23 cellular contexts compared by ENCODE assay signal in the genomic region with DNA sequence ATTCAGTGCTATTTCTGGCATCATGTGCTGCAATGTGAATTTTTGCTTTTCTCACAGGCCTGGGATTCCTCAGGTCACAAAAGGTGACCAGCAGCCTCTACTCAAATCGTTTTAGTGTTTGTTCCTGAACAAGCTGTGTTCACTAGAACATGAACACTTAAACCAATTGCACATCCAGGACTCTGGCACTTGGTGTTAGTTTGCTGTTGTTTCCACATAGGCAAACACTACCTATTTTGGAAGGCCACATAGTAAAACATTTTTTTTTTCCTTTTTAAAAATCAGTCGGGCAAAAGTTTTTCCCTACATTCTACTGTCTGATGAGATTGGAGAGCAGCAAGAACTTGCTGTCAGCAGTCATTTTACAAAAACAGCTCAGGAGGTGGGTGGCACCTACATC.
DNase-seq lines count a peak whose midpoint lies in the region; ATAC-seq, FAIRE-seq and TF ChIP-seq lines count a peak whose summit lies in the region.
"Had no signal": no experiment of that assay in that cellular context is flagged by ENCODE, and none has a peak within 500 bp of the region (broad histone marks: within the 10 kb centered on the region; RNA-seq: fewer than 3 reads in every experiment).

No MANE protein-coding gene starts in this region.

- no peaks in the 10 kb centered on the region for H3K9me3 Mint-ChIP-seq in Caco-2 (ENCODE audit: unreplicated experiment)

- BruUV-seq in Caco-2 (replicated peaks; lab: Mats Ljungman, UMichigan) (no TSS peak), endothelial cell of umbilical vein (replicated peaks; lab: Mats Ljungman, UMichigan) (no TSS peak)

- no peaks in the 10 kb centered on the region for H3K9me3 ChIP-seq in Caco-2
- H3K9me3 ChIP-seq in endothelial cell of umbilical vein (replicated peaks; ENCODE audit: control insufficient read depth, insufficient read depth, low read length): no peaks in the 10 kb centered on the region
- H3K9me3 ChIP-seq in right lobe of liver: no peaks in the 10 kb centered on the region
- no peaks in the 10 kb centered on the region for H3K9me3 ChIP-seq in trophoblast cell (ENCODE audit: insufficient read depth, low read depth, low read length)
- H3K9me3 ChIP-seq: BE2C had no signal

- peaks cover 48% of the 10 kb centered on the region for H3K4me1 Mint-ChIP-seq in Caco-2 (ENCODE audit: low read depth, unreplicated experiment)
- H3K4me1 Mint-ChIP-seq: CD4-positive, CD25-positive, alpha-beta regulatory T cell had no signal

- dilution Hi-C loops in endothelial cell of umbilical vein (cut with MboI; ENCODE audit: extremely low pct_ligation_motif_present, low sequenced_read_pairs): no loop called here

- no peak overlapping the region for H2BK120ac ChIP-seq in trophoblast cell (ENCODE audit: insufficient read depth, low read length, poor library complexity)

- CTCF ChIA-PET in Caco-2 (lab: Charles Lee) (no interaction called here), endothelial cell of umbilical vein (lab: Charles Lee) (no interaction called here)

- H4K91ac ChIP-seq in trophoblast cell (ENCODE audit: low read depth, low read length): peak overlapping the region; percentile 45

- FAIRE-seq in endothelial cell of umbilical vein (lab: Jason Lieb, UNC): no peak
- FAIRE-seq: GM19239 had no signal

- DNase-seq in Caco-2 (no peak), endothelial cell of umbilical vein (ENCODE audit: low read depth, low spot score) (no peak), right lobe of liver (peak in 1 of 3 donors; percentile 65), trophoblast cell (no peak), GM19238 (ENCODE audit: insufficient read length, low spot score) (no peak), NCI-H510A (lab: John Stamatoyannopoulos, UW) (no peak)
- DNase-seq: BE2C; CD4-positive, CD25-positive, alpha-beta regulatory T cell; COR-L47; GDM1; GM23248; HCEC 1CT; KBM-7; NCI-H1105; NCI-H1694; NCI-H2081 treated with DMSO at 0.1 percent for 48 hours; NCI-H446 treated with DMSO at 0.1 percent for 48 hours; NCI-H774; PC-3; RPMI8226 had no signal

- intact Hi-C loops in Caco-2 (cut with micrococcal nuclease; ENCODE audit: unreplicated experiment): no loop called here
- intact Hi-C loops in endothelial cell of umbilical vein (cut with micrococcal nuclease): no loop called here
- intact Hi-C loops in right lobe of liver (cut with DNase I): no loop called here

- no peak overlapping the region for H2AK5ac ChIP-seq in trophoblast cell (ENCODE audit: low read length)

- H3K27me3 ChIP-seq in Caco-2 (replicated peaks; ENCODE audit: control insufficient read depth, insufficient read depth, low read length) (no peaks in the 10 kb centered on the region), endothelial cell of umbilical vein (ENCODE audit: control insufficient read depth in 2 of 2, insufficient read depth in 2 of 2, low read length in 2 of 2) (no peaks in the 10 kb centered on the region), right lobe of liver (no peaks in the 10 kb centered on the region), trophoblast cell (ENCODE audit: insufficient read depth, low read length) (no peaks in the 10 kb centered on the region)
- H3K27me3 ChIP-seq: BE2C had no signal

- no peaks in the 10 kb centered on the region for H3K27me3 Mint-ChIP-seq in Caco-2 (ENCODE audit: insufficient read depth, unreplicated experiment)

- TF ChIP-seq CTCF in Caco-2 (IDR thresholded peaks at IDR 0.05; ENCODE audit: insufficient read depth in 1 of 2, low read depth in 1 of 2, low read length in 1 of 2, severe bottlenecking in 1 of 2, unreplicated experiment in 1 of 2) (no peak), endothelial cell of umbilical vein (IDR thresholded peaks at IDR 0.05; ENCODE audit: extremely low read depth in 1 of 2, insufficient read depth in 1 of 2, low read depth in 1 of 2, low read length in 2 of 2) (no peak), right lobe of liver (IDR thresholded peaks at IDR 0.05) (no peak)

- peak overlapping the region; percentile 58 for H3K18ac ChIP-seq in trophoblast cell (ENCODE audit: low read length)

- H4K20me1 ChIP-seq in endothelial cell of umbilical vein (replicated peaks; ENCODE audit: control insufficient read depth, extremely low read depth, insufficient read depth, low read length): no peaks in the 10 kb centered on the region

- peak overlapping the region; percentile 0 for H3K4me3 Mint-ChIP-seq in Caco-2 (ENCODE audit: unreplicated experiment)
- H3K4me3 Mint-ChIP-seq: CD4-positive, CD25-positive, alpha-beta regulatory T cell had no signal

- H3K4ac ChIP-seq in trophoblast cell (ENCODE audit: low read depth, low read length): no peak overlapping the region

- peak overlapping the region; percentile 6 for H2AFZ ChIP-seq in endothelial cell of umbilical vein (ENCODE audit: low read depth, low read length)
- H2AFZ ChIP-seq in trophoblast cell (ENCODE audit: insufficient read depth, low read length, poor library complexity): no peak overlapping the region
- H2AFZ ChIP-seq: GM23248 had no signal

- 6% methylated on average over 2 of the region's 2 CpGs for WGBS in right lobe of liver (ENCODE audit: insufficient coverage, low coverage, low lambda C conversion rate, missing lambda C conversion rate)
- no CpG with 5 or more reads among the region's 2 CpGs for WGBS in trophoblast cell (ENCODE audit: extremely low coverage, insufficient coverage, insufficient read length)

- H3K36me3 Mint-ChIP-seq in Caco-2 (ENCODE audit: insufficient read depth, unreplicated experiment): peaks cover 89% of the 10 kb centered on the region
- H3K36me3 Mint-ChIP-seq: CD4-positive, CD25-positive, alpha-beta regulatory T cell had no signal

- H3K4me1 ChIP-seq in Caco-2 (peaks cover 35% of the 10 kb centered on the region), endothelial cell of umbilical vein (ENCODE audit: control insufficient read depth, extremely low read depth, insufficient read depth, low read length) (peaks cover 28% of the 10 kb centered on the region), right lobe of liver (peaks cover 0 to 57% (median 24%) of the 10 kb centered on the region in 4 donors), trophoblast cell (ENCODE audit: control insufficient read depth in 1 of 2, insufficient read depth in 2 of 2, low read length in 2 of 2) (peaks cover 9 to 23% of the 10 kb centered on the region in 2 experiments)
- H3K4me1 ChIP-seq: BE2C had no signal

- H3K27ac ChIP-seq in endothelial cell of umbilical vein (ENCODE audit: insufficient read depth, low read depth, low read length) (no peak overlapping the region), right lobe of liver (peak overlapping the region; percentile 51 to 78 (median 73)), trophoblast cell (ENCODE audit: low read depth, low read length) (peak overlapping the region; percentile 46)
- H3K27ac ChIP-seq: GM23248 had no signal

- H3K4me3 ChIP-seq in Caco-2 (ENCODE audit: low read depth, low read length) (no peak overlapping the region), endothelial cell of umbilical vein (replicated peaks in 1 of 3; ENCODE audit: insufficient read depth in 1 of 3, low read depth in 1 of 3, low read length in 3 of 3) (no peak overlapping the region), right lobe of liver (no peak overlapping the region), trophoblast cell (ENCODE audit: low read depth, low read length) (no peak overlapping the region)
- H3K4me3 ChIP-seq: GM23248 had no signal

- TF ChIP-seq POLR2A in endothelial cell of umbilical vein (IDR thresholded peaks at IDR 0.05; ENCODE audit: low read depth, low read length): no peak
- TF ChIP-seq POLR2A in right lobe of liver (IDR thresholded peaks at IDR 0.05): no peak
- TF ChIP-seq POLR2A in GM18505 (IDR thresholded peaks at IDR 0.05; ENCODE audit: borderline replicate concordance, extremely low read depth, insufficient read depth, insufficient read length): no peak

- H3K9ac ChIP-seq in endothelial cell of umbilical vein (replicated peaks; ENCODE audit: extremely low read depth, insufficient read depth, low read length): no peak overlapping the region
- no peak overlapping the region for H3K9ac ChIP-seq in trophoblast cell (ENCODE audit: low read length)
- H3K9ac ChIP-seq: GM23248 had no signal

- H3K23ac ChIP-seq in trophoblast cell (ENCODE audit: low read length): no peak overlapping the region

- no peaks in the 10 kb centered on the region for H3K79me2 ChIP-seq in endothelial cell of umbilical vein (ENCODE audit: control insufficient read depth, insufficient read depth, low read length)
- peaks cover 2% of the 10 kb centered on the region for H3K79me2 ChIP-seq in trophoblast cell (ENCODE audit: control insufficient read depth, insufficient read depth, low read length, poor library complexity)

- POLR2A ChIA-PET in Caco-2 (lab: Charles Lee) (no interaction called here), endothelial cell of umbilical vein (lab: Charles Lee) (no interaction called here)

- H4K8ac ChIP-seq in trophoblast cell (ENCODE audit: low read depth, low read length): no peak overlapping the region

- H3K27ac Mint-ChIP-seq in Caco-2 (ENCODE audit: unreplicated experiment): peak overlapping the region; percentile 68
- H3K27ac Mint-ChIP-seq: CD4-positive, CD25-positive, alpha-beta regulatory T cell had no signal

- peaks cover 14% of the 10 kb centered on the region for H3K79me1 ChIP-seq in trophoblast cell (ENCODE audit: low read length)

- H2BK5ac ChIP-seq in trophoblast cell (ENCODE audit: low read depth, low read length, poor library complexity): no peak overlapping the region

- H2BK12ac ChIP-seq in trophoblast cell (ENCODE audit: low read length): peak overlapping the region; percentile 15

- peak; percentile 47 to 80 (median 76) for ATAC-seq in right lobe of liver
- ATAC-seq in esophagus mucosa: no peak
- ATAC-seq in GM18505 (IDR thresholded peaks at IDR 0.05; ENCODE audit: unreplicated experiment): no peak
- ATAC-seq: PC-3 had no signal

- H4K12ac ChIP-seq in trophoblast cell (ENCODE audit: low read depth, low read length): no peak overlapping the region

- no peaks in the 10 kb centered on the region for H3K9me1 ChIP-seq in endothelial cell of umbilical vein (replicated peaks; ENCODE audit: control insufficient read depth, extremely low read depth, insufficient read depth, low read length)

- H3K36me3 ChIP-seq in Caco-2 (ENCODE audit: control insufficient read depth, insufficient read depth, low read length): no peaks in the 10 kb centered on the region
- peaks cover 0 to 2% of the 10 kb centered on the region in 2 experiments for H3K36me3 ChIP-seq in endothelial cell of umbilical vein (ENCODE audit: control insufficient read depth in 2 of 2, extremely low read depth in 1 of 2, insufficient read depth in 2 of 2, low read length in 2 of 2)
- peaks cover 0 to 16% (median 8%) of the 10 kb centered on the region in 4 donors for H3K36me3 ChIP-seq in right lobe of liver
- H3K36me3 ChIP-seq in trophoblast cell (ENCODE audit: control insufficient read depth in 1 of 2, insufficient read depth in 2 of 2, low read length in 2 of 2): peaks cover 18 to 42% of the 10 kb centered on the region in 2 experiments
- H3K36me3 ChIP-seq: BE2C had no signal

- no peak overlapping the region for H3K14ac ChIP-seq in trophoblast cell (ENCODE audit: low read length)

- H3K4me2 ChIP-seq in endothelial cell of umbilical vein (ENCODE audit: insufficient read depth, low read length) (no peak overlapping the region), trophoblast cell (ENCODE audit: low read length) (no peak overlapping the region)

TF ChIP-seq in endothelial cell of umbilical vein, 7 proteins besides CTCF, POLR2A, EP300 and RAD21 (continues in another document):
- TF ChIP-seq FOS (IDR thresholded peaks at IDR 0.05; ENCODE audit: borderline replicate concordance, insufficient read depth, low read length): no peak

Comparison
In these comparisons a context has a peak if more than half of its experiments do, and no peak if none do; other contexts are left out.
1. ATAC-seq: peak in right lobe of liver (4 of 4); none in esophagus mucosa (single experiment) and GM18505 (single experiment).